ENCODE assay signal across 15 cellular contexts in genomic region chr15:25177955-25178801, GRCh38.
DNase-seq lines count a peak whose midpoint lies in the region; ATAC-seq, FAIRE-seq and TF ChIP-seq lines count a peak whose summit lies in the region.
"Had no signal": no experiment of that assay in that cellular context is flagged by ENCODE, and none has a peak within 500 bp of the region (broad histone marks: within the 10 kb centered on the region; RNA-seq: fewer than 3 reads in every experiment).

No MANE protein-coding gene starts in this region.

- DNase-seq in right lobe of liver: peak in 2 of 3 donors; percentile 6 to 39
- DNase-seq in HepG2 (ENCODE audit: low spot score): no peak
- DNase-seq in glutamatergic neuron: peak; percentile 8
- peak in 2 of 3 donors; percentile 5 to 22 for DNase-seq in mucosa of descending colon
- peak; percentile 85 to 93 for DNase-seq in vagina (ENCODE audit: extremely low spot score in 2 of 2)
- DNase-seq in DMS114 treated with DMSO at 0.1 percent for 48 hours (lab: John Stamatoyannopoulos, UW; ENCODE audit: unreplicated experiment): no peak
- DNase-seq: NCI-H1105; NCI-H345; stimulated activated CD4-positive, alpha-beta T cell treated with anti-CD3 and anti-CD28 coated beads, Interleukin-15, amount 100 ng/mL, for 24 hours; SW 1271 had no signal

- 70% methylated on average over 2 of the region's 11 CpGs for WGBS in right lobe of liver (ENCODE audit: insufficient coverage, low coverage, low lambda C conversion rate, missing lambda C conversion rate)
- 13% methylated on average over 3 of the region's 11 CpGs for WGBS in HepG2 (ENCODE audit: low lambda C conversion rate)

- H3K27me3 Mint-ChIP-seq in glutamatergic neuron (ENCODE audit: unreplicated experiment): peaks cover 9% of the 10 kb centered on the region

- POLR2A ChIA-PET in HepG2 (lab: Yijun Ruan, JAX): no interaction called here

- TF ChIP-seq RAD21 in HepG2 (CRISPR knock-in tag; IDR thresholded peaks at IDR 0.05): no peak

- TF ChIP-seq POLR2A in right lobe of liver (IDR thresholded peaks at IDR 0.05) (no peak), HepG2 (IDR thresholded peaks at IDR 0.05; ENCODE audit: insufficient read depth in 1 of 2, low read depth in 2 of 2, low read length in 2 of 2) (no peak), vagina (IDR thresholded peaks at IDR 0.05) (no peak)

- no peaks in the 10 kb centered on the region for H3K9me3 ChIP-seq in right lobe of liver
- peaks cover 99% of the 10 kb centered on the region for H3K9me3 ChIP-seq in HepG2 (ENCODE audit: low read length)
- peaks cover 99% of the 10 kb centered on the region for H3K9me3 ChIP-seq in mucosa of descending colon
- H3K9me3 ChIP-seq in vagina: peaks cover 28% of the 10 kb centered on the region

- intact Hi-C loops in right lobe of liver (cut with DNase I): no loop called here
- intact Hi-C loops in HepG2 (cut with micrococcal nuclease; ENCODE audit: unreplicated experiment): no loop called here
- intact Hi-C loops in mucosa of descending colon (cut with DNase I, micrococcal nuclease): no loop called here
- intact Hi-C loops in vagina (cut with DNase I): no loop called here

- peaks cover 14% of the 10 kb centered on the region for H3K36me3 Mint-ChIP-seq in glutamatergic neuron (ENCODE audit: unreplicated experiment)

- H3K4me1 ChIP-seq in right lobe of liver: no peaks in the 10 kb centered on the region
- H3K4me1 ChIP-seq in HepG2 (ENCODE audit: insufficient read depth, low read length): no peaks in the 10 kb centered on the region
- no peaks in the 10 kb centered on the region for H3K4me1 ChIP-seq in mucosa of descending colon (ENCODE audit: low read depth)
- H3K4me1 ChIP-seq in vagina: no peaks in the 10 kb centered on the region
- H3K4me1 ChIP-seq: tibial nerve had no signal

- H3K9me3 Mint-ChIP-seq in glutamatergic neuron (ENCODE audit: unreplicated experiment): peaks cover 20% of the 10 kb centered on the region

- TF ChIP-seq EP300 in HepG2 (IDR thresholded peaks at IDR 0.05; ENCODE audit: low read depth in 2 of 2, low read length in 2 of 2) (no peak), HepG2 (CRISPR knock-in tag; IDR thresholded peaks at IDR 0.05; ENCODE audit: borderline replicate concordance) (no peak)

- H3K27ac ChIP-seq in right lobe of liver: no peak overlapping the region
- H3K27ac ChIP-seq in HepG2 (ENCODE audit: extremely low read length, insufficient read depth, low read length): no peak overlapping the region
- no peak overlapping the region for H3K27ac ChIP-seq in vagina
- H3K27ac ChIP-seq: neutrophil, tibial nerve had no signal

- TF ChIP-seq CTCF in right lobe of liver (IDR thresholded peaks at IDR 0.05) (no peak), HepG2 (CRISPR knock-in tag; IDR thresholded peaks at IDR 0.05) (no peak), glutamatergic neuron (IDR thresholded peaks at IDR 0.05; ENCODE audit: partially characterized antibody, unreplicated experiment) (no peak), mucosa of descending colon (IDR thresholded peaks at IDR 0.05) (no peak), vagina (IDR thresholded peaks at IDR 0.05) (no peak)

- H2AFZ ChIP-seq in HepG2 (ENCODE audit: low read length): no peak overlapping the region

- H3K27me3 ChIP-seq in right lobe of liver (no peaks in the 10 kb centered on the region), HepG2 (ENCODE audit: control insufficient read depth in 1 of 2, insufficient read depth in 2 of 2, low read length in 2 of 2) (no peaks in the 10 kb centered on the region; a peak in 1 of 5 replicates), vagina (no peaks in the 10 kb centered on the region)
- H3K27me3 ChIP-seq: neutrophil, tibial nerve had no signal

- H3K36me3 ChIP-seq in right lobe of liver (no peaks in the 10 kb centered on the region), HepG2 (replicated peaks in 1 of 2; ENCODE audit: control insufficient read depth in 1 of 2, insufficient read depth in 2 of 2, low read length in 2 of 2) (no peaks in the 10 kb centered on the region), mucosa of descending colon (ENCODE audit: low read depth) (no peaks in the 10 kb centered on the region), vagina (no peaks in the 10 kb centered on the region)
- H3K36me3 ChIP-seq: neutrophil, tibial nerve had no signal

- ATAC-seq in right lobe of liver (no peak), HepG2 (no peak), mucosa of descending colon (no peak), HG02973 (IDR thresholded peaks at IDR 0.05; ENCODE audit: unreplicated experiment) (no peak), HG02840 (IDR thresholded peaks at IDR 0.05; ENCODE audit: low FRiP score, unreplicated experiment) (no peak)

- H3K4me1 Mint-ChIP-seq in glutamatergic neuron (ENCODE audit: low read depth, unreplicated experiment): no peaks in the 10 kb centered on the region

- no peaks in the 10 kb centered on the region for H3K79me2 ChIP-seq in HepG2 (ENCODE audit: insufficient read depth, low read length)

- H3K4me3 ChIP-seq in right lobe of liver (no peak overlapping the region), HepG2 (replicated peaks in 1 of 3; ENCODE audit: insufficient read depth in 1 of 3, low read depth in 2 of 3, low read length in 3 of 3) (no peak overlapping the region), mucosa of descending colon (no peak overlapping the region), vagina (no peak overlapping the region)
- H3K4me3 ChIP-seq: tibial nerve had no signal

- H3K4me2 ChIP-seq in HepG2 (ENCODE audit: low read depth, low read length): no peak overlapping the region

- no peak overlapping the region for H3K27ac Mint-ChIP-seq in glutamatergic neuron (ENCODE audit: unreplicated experiment)

- in situ Hi-C loops in HepG2 (cut with HindIII; ENCODE audit: extremely low pct_ligation_motif_present, low pct_unique_long_range_greater_than_20kb): no loop called here

- no TSS peak for BruUV-seq in HepG2 (replicated peaks; lab: Mats Ljungman, UMichigan)

- H4K20me1 ChIP-seq in HepG2 (ENCODE audit: insufficient read depth, low read length): no peaks in the 10 kb centered on the region

- FAIRE-seq in HepG2 (lab: Jason Lieb, UNC): no peak
- FAIRE-seq: endothelial cell of umbilical vein had no signal

- H3K4me3 Mint-ChIP-seq in glutamatergic neuron (ENCODE audit: unreplicated experiment): no peak overlapping the region

- CTCF ChIA-PET in HepG2 (lab: Yijun Ruan, JAX; ENCODE audit: low intra/inter-chr PET ratio, low total read pairs): no interaction called here

- H3K9ac ChIP-seq in HepG2 (ENCODE audit: insufficient read depth, low read depth, low read length): no peak overlapping the region

TF ChIP-seq in HepG2, 621 proteins besides CTCF, POLR2A, EP300 and RAD21 (continues in another document):
- TF ChIP-seq GLI4 (CRISPR knock-in tag; IDR thresholded peaks at IDR 0.05; ENCODE audit: borderline replicate concordance): no peak
- no peak for TF ChIP-seq ZNF3 (CRISPR knock-in tag; IDR thresholded peaks at IDR 0.05)
- no peak for TF ChIP-seq ZBTB14 (CRISPR knock-in tag; IDR thresholded peaks at IDR 0.05)
- TF ChIP-seq DNMT1 (CRISPR knock-in tag; IDR thresholded peaks at IDR 0.05): no peak
- no peak for TF ChIP-seq LCORL (IDR thresholded peaks at IDR 0.05)
- no peak for TF ChIP-seq LCORL (CRISPR knock-in tag; IDR thresholded peaks at IDR 0.05)
- no peak for TF ChIP-seq ZNF513 (CRISPR knock-in tag; conservative IDR thresholded peaks at IDR 0.05)
- TF ChIP-seq SNAI1 (CRISPR knock-in tag; IDR thresholded peaks at IDR 0.05; ENCODE audit: borderline replicate concordance): no peak
- no peak for TF ChIP-seq ZNF280B (CRISPR knock-in tag; IDR thresholded peaks at IDR 0.05; ENCODE audit: borderline replicate concordance)
- TF ChIP-seq ATM (IDR thresholded peaks at IDR 0.05; ENCODE audit: borderline replicate concordance): no peak

Comparison
In these comparisons a context has a peak if more than half of its experiments do, and no peak if none do; other contexts are left out.
1. DNase-seq: peak in right lobe of liver (2 of 3), glutamatergic neuron (single experiment), mucosa of descending colon (2 of 3) and vagina (2 of 2); none in HepG2 (single experiment) and DMS114 treated with DMSO at 0.1 percent for 48 hours (single experiment).